In the genomic region with DNA sequence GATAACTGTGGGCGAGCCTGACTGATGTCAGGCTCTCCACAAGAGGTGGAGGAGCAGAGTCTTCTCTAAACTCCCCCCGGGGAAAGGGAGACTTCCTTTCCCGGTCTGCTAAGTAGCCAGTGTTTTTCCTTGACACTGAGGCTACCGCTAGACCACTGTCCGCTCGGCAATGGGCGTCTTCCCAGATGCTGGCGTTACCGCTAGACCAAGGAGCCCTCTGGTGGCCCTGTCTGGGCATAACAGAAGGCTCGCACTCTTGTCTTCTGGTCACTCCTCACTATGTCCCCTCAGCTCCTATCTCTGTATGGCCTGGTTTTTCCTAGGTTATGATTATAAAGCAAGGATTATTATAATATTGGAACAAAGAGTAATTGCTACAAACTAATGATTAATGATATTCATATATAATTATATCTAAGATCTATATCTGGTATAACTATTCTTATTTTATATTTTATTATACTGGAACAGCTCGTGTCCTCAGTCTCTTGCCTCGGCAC, we compare ENCODE assay signal across 8 cellular contexts.
DNase-seq lines count a peak whose midpoint lies in the region; ATAC-seq and TF ChIP-seq lines count a peak whose summit lies in the region.
"Not testable (repeated sequence)": the region's sequence is repeated elsewhere in the genome, so short reads cannot be mapped to it uniquely, and the experiment has no call there.

No MANE protein-coding gene starts in this region.

- H2BK5ac ChIP-seq in mesendoderm (ENCODE audit: low read length) = not testable (repeated sequence)

- 37 to 52% methylated on average over 11 to 12 of the region's 12 CpGs for WGBS in body of pancreas, 2 donors
- WGBS in mesendoderm (ENCODE audit: extremely low coverage, insufficient coverage, low lambda C conversion rate) = no CpG with 5 or more reads among the region's 12 CpGs

- not testable (repeated sequence) for H3F3A ChIP-seq in SU-DHL-6 (ENCODE audit: insufficient read depth)

- TF ChIP-seq POLR2A in body of pancreas (IDR thresholded peaks at IDR 0.05) = not testable (repeated sequence)

- not testable (repeated sequence) for H3K27ac ChIP-seq in DND-41 (ENCODE audit: low read length); SU-DHL-6 (ENCODE audit: low read depth, low read length); body of pancreas; mesendoderm (ENCODE audit: low read depth, low read length)

- not testable (repeated sequence) for H3K4me3 ChIP-seq in DND-41 (ENCODE audit: low read depth in 1 of 2, low read length in 2 of 2); HFF-Myc (replicated peaks; ENCODE audit: low read depth, low read length); SU-DHL-6 (ENCODE audit: insufficient read depth, low read length, poor library complexity, severe bottlenecking); body of pancreas; fibroblast of villous mesenchyme (ENCODE audit: low read depth, low read length); mesendoderm (ENCODE audit: low read length)

- intact Hi-C loops in body of pancreas (cut with DNase I) = not testable (repeated sequence)

- not testable (repeated sequence) for H3K79me2 ChIP-seq in DND-41 (ENCODE audit: insufficient read depth, low read length); SU-DHL-6 (ENCODE audit: insufficient read depth, low read length); mesendoderm (ENCODE audit: control insufficient read depth, insufficient read depth, low read length)

- H2BK15ac ChIP-seq in mesendoderm (replicated peaks; ENCODE audit: low read depth) = not testable (repeated sequence)

- not testable (repeated sequence) for H3K27me3 ChIP-seq in DND-41 (ENCODE audit: insufficient read depth, low read length, poor library complexity); SU-DHL-6 (ENCODE audit: low read length); body of pancreas; mesendoderm (ENCODE audit: insufficient read depth, low read length, poor library complexity)

- not testable (repeated sequence) for H2BK120ac ChIP-seq in mesendoderm (ENCODE audit: low read depth, low read length)

- H3K9me3 Mint-ChIP-seq in type B pancreatic cell = not testable (repeated sequence)

- not testable (repeated sequence) for H3K4me2 ChIP-seq in DND-41 (ENCODE audit: insufficient read depth, low read length); SU-DHL-6 (ENCODE audit: low read depth, low read length, poor library complexity, severe bottlenecking); mesendoderm (ENCODE audit: low read length)

- not testable (repeated sequence) for H3K27me3 Mint-ChIP-seq in type B pancreatic cell

- TF ChIP-seq CTCF in DND-41 (IDR thresholded peaks at IDR 0.05; ENCODE audit: borderline replicate concordance, extremely low read depth, low read length, poor library complexity, severe bottlenecking) (peak; percentile 14), HFF-Myc (IDR thresholded peaks at IDR 0.05; ENCODE audit: low read depth, low read length, missing control alignments) (peak; percentile 30), body of pancreas (IDR thresholded peaks at IDR 0.05) (peak in 6 of 7 experiments; percentile 21 to 35 (median 29)), fibroblast of villous mesenchyme (IDR thresholded peaks at IDR 0.05; ENCODE audit: insufficient read depth, low read depth, low read length) (peak; percentile 28), type B pancreatic cell (conservative IDR thresholded peaks at IDR 0.05) (peak; percentile 68)
- TF ChIP-seq CTCF in SU-DHL-6 (IDR thresholded peaks at IDR 0.05; ENCODE audit: insufficient read depth, low read length, poor library complexity, severe bottlenecking) = not testable (repeated sequence)

- not testable (repeated sequence) for H3K36me3 ChIP-seq in DND-41 (ENCODE audit: insufficient read depth, low read length); SU-DHL-6 (ENCODE audit: low read length); body of pancreas (replicated peaks in 1 of 2; ENCODE audit: insufficient read depth in 1 of 2, low read depth in 2 of 2); mesendoderm (ENCODE audit: control insufficient read depth, insufficient read depth, low read length)

- DNase-seq in DND-41; HFF-Myc (ENCODE audit: extremely low read depth, low read depth); fibroblast of villous mesenchyme (ENCODE audit: low read depth); type B pancreatic cell (ENCODE audit: extremely low spot score, unreplicated experiment): not testable (repeated sequence)
- peak; percentile 17 for DNase-seq in NCI-H69 (lab: John Stamatoyannopoulos, UW)
- peak in 3 of 4 donors; percentile 2 to 13 (median 13) for DNase-seq in body of pancreas
- DNase-seq in mesendoderm = peak; percentile 69

- not testable (repeated sequence) for H2AFZ ChIP-seq in DND-41 (ENCODE audit: low read depth, low read length)
- H2AFZ ChIP-seq in SU-DHL-6 (ENCODE audit: low read depth, low read length, severe bottlenecking) = peak overlapping the region; percentile 30

- not testable (repeated sequence) for H4K5ac ChIP-seq in mesendoderm (ENCODE audit: low read length)

- H3K9me3 ChIP-seq in DND-41 (ENCODE audit: insufficient read depth, low read length, severe bottlenecking); SU-DHL-6 (ENCODE audit: insufficient read depth, low read length); body of pancreas: not testable (repeated sequence)

- not testable (repeated sequence) for ATAC-seq in DND-41 (ENCODE audit: insufficient read depth, low read depth); body of pancreas

- not testable (repeated sequence) for H3K9ac ChIP-seq in DND-41 (ENCODE audit: low read depth, low read length); SU-DHL-6 (ENCODE audit: low read length); mesendoderm (ENCODE audit: low read length)

- not testable (repeated sequence) for H3K18ac ChIP-seq in mesendoderm (ENCODE audit: low read length)

- not testable (repeated sequence) for H3K4me1 ChIP-seq in DND-41 (ENCODE audit: insufficient read depth, low read length); body of pancreas; mesendoderm (ENCODE audit: control insufficient read depth, low read depth, low read length)

- not testable (repeated sequence) for H3K4me3 Mint-ChIP-seq in type B pancreatic cell

- H4K8ac ChIP-seq in mesendoderm (ENCODE audit: low read depth, low read length) = not testable (repeated sequence)

- H3K79me1 ChIP-seq in mesendoderm (ENCODE audit: low read length) = not testable (repeated sequence)

- not testable (repeated sequence) for H3K4ac ChIP-seq in mesendoderm (ENCODE audit: low read depth, low read length)

- H4K20me1 ChIP-seq in DND-41 (ENCODE audit: insufficient read depth, low read length); SU-DHL-6 (ENCODE audit: low read depth, low read length): not testable (repeated sequence)

- not testable (repeated sequence) for H3K27ac Mint-ChIP-seq in type B pancreatic cell

- not testable (repeated sequence) for H3K56ac ChIP-seq in mesendoderm (ENCODE audit: low read length)

- H3K36me3 Mint-ChIP-seq in type B pancreatic cell = not testable (repeated sequence)

- H2AK5ac ChIP-seq in mesendoderm (ENCODE audit: low read length) = not testable (repeated sequence)

- H3K9me2 ChIP-seq in SU-DHL-6 (replicated peaks; ENCODE audit: insufficient read depth, low read length) = not testable (repeated sequence)

- H3K4me1 Mint-ChIP-seq in type B pancreatic cell (ENCODE audit: unreplicated experiment) = not testable (repeated sequence)

- H3K23ac ChIP-seq in mesendoderm (ENCODE audit: low read length) = not testable (repeated sequence)
